Comparison of ENCODE assay signal across 1 cellular context in the genomic region with DNA sequence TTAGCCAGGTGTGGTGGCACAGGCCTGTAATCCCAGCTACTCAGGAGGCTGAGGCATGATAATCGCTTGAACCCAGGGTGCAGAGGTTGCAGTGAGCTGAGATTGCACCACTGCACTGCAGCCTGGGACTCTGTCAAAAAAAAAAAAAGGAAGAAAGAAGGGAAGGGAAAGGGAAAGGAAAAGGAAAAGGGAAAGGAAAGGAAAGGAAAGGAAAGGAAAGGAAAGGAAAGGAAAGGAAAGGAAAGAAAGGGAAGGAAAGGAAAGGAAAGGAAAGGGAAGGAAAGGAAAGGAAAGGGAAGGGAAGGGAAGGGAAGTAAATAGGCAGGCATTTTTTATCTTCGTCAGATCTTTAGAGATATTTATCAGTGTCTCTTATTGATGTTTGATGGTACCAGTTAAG.
A peak's percentile ranks its signal among the peaks of the same experiment; 100 is the strongest.
TF ChIP-seq lines count a peak whose summit lies in the region.

No MANE protein-coding gene starts in this region.

TF ChIP-seq in K562, 482 proteins besides CTCF, POLR2A, EP300 and RAD21 (continued from another document):
- TF ChIP-seq THRB (CRISPR knock-in tag; conservative IDR thresholded peaks at IDR 0.05) (peak; percentile 77; the same call in 1 of the 2 replicates), MCM3 (IDR thresholded peaks at IDR 0.05) (peak; percentile 87), MCM7 (IDR thresholded peaks at IDR 0.05) (peak; percentile 77 to 81; a peak in 2 of 4 replicates), MLLT1 (IDR thresholded peaks at IDR 0.05) (peak; percentile 54 to 57; a peak in 1 of 4 replicates), ARID2 (IDR thresholded peaks at IDR 0.05) (peak; percentile 38; the same call in 1 of the 2 replicates), YBX1 (IDR thresholded peaks at IDR 0.05) (peak; percentile 83; the same call in 1 of the 2 replicates), MCM5 (IDR thresholded peaks at IDR 0.05; ENCODE audit: low read depth) (0 out of 2 replicates have a peak, but pooled peaks have one; percentile 45), CSDE1 (IDR thresholded peaks at IDR 0.05) (peak in 1 of 2 experiments; percentile 57; a peak in 1 of 4 replicates), SNIP1 (IDR thresholded peaks at IDR 0.05; ENCODE audit: low read depth) (peak; percentile 23; the same call in 1 of the 2 replicates), ARHGAP35 (IDR thresholded peaks at IDR 0.05; ENCODE audit: partially characterized antibody) (peak; percentile 65)
